8 cellular contexts compared by ENCODE assay signal in the genomic region with DNA sequence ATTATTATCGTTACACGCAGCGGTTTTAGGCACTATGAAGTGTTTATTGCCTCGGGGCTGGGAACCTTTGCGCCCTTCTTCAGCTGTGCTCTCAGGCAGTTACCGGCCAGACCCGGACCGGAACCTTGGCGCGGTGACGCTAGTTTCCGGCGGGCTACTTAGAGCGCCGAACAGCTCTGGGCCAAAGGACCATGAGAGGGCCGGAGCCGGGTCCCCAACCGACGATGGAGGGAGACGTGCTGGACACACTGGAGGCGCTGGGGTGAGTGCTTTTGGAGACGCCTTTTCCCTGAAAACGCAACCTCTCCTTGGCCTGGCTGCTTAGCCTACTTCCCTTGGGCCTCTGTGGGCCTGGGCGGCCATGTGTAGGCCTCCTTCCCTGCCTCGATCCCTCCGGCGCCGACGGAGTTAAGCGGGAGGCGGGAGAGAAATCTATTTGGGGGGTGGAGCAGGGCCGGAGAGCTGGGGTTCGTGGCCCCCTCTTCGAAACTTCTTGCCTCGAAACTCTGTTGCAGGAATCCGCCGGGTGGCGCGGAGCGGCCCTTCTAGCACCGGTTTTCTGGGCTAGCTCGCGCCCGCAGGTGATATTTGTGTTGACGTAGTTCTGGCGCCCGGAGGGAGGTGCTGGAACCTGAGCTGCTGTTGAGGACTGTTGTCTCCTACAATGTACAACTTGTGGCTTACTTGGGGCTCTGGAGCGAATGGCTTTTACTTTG. TPM values are rescaled to one million over a fixed set of nuclear protein-coding genes. Genes with fewer than 3 reads are reported as not detected.
DNase-seq lines count a peak whose midpoint lies in the region; ATAC-seq and TF ChIP-seq lines count a peak whose summit lies in the region.

A gene (plus strand): TSS at position 157 of the 716 bp plus-strand sequence. CDS start 35 bp downstream, at position 192.

- POLR2A ChIA-PET in Panc1 (lab: Charles Lee): interaction anchor here (0.5 to 0.6 kb wide), 2 partner anchors 13 to 34 kb away, joined by 3 read pairs; no protein-coding TSS in a partner anchor

- CTCF ChIA-PET in Panc1 (lab: Charles Lee): interaction anchor here (0.6 to 0.9 kb wide), 3 partner anchors 14 to 902 kb away, joined by 4 to 8 read pairs (median 4); no protein-coding TSS in a partner anchor

- H3K4me3 ChIP-seq in Panc1 (ENCODE audit: low read depth in 2 of 2, low read length in 2 of 2): peak within 1 kb of the TSS; percentile 93 to 99
- peak within 1 kb of the TSS; percentile 63 to 99 (median 84) for H3K4me3 ChIP-seq in esophagus squamous epithelium

- in situ Hi-C loops in Panc1 (cut with HindIII; ENCODE audit: low pct_unique_long_range_greater_than_20kb, low sequenced_read_pairs): loop anchor here (25.0 kb wide), 1 partner anchor 233 kb away; no protein-coding TSS in a partner anchor

- H3K36me3 Mint-ChIP-seq in activated T-cell treated with anti-CD3 and anti-CD28 coated beads, Interleukin-2, amount 50 U/mL, for 72 hours (ENCODE audit: insufficient read depth in 2 of 2): peaks cover 2 to 3% of the 10 kb centered on the region in 2 donors

- peak in 2 of 4 donors; percentile 22 to 34 for TF ChIP-seq POLR2A in esophagus squamous epithelium (IDR thresholded peaks at IDR 0.05)

- H3K9me3 ChIP-seq in Panc1 (ENCODE audit: control insufficient read depth, insufficient read depth, low read depth, low read length) (no peaks in the 10 kb centered on the region), esophagus squamous epithelium (no peaks in the 10 kb centered on the region)

- TF ChIP-seq RAD21 in Ishikawa (IDR thresholded peaks at IDR 0.05; ENCODE audit: low read depth): no peak

- peak within 1 kb of the TSS; percentile 98 for H3K27ac Mint-ChIP-seq in activated T-cell treated with anti-CD3 and anti-CD28 coated beads, Interleukin-2, amount 50 U/mL, for 72 hours

- no TSS peak for BruUV-seq in Panc1 (replicated peaks; lab: Mats Ljungman, UMichigan)

- H3K27me3 Mint-ChIP-seq in activated T-cell treated with anti-CD3 and anti-CD28 coated beads, Interleukin-2, amount 50 U/mL, for 72 hours (ENCODE audit: low read depth): no peaks in the 10 kb centered on the region

- ATAC-seq in GM21576 (IDR thresholded peaks at IDR 0.05; ENCODE audit: unreplicated experiment): peak; percentile 90
- ATAC-seq in Panc1: peak; percentile 99
- peak; percentile 97 to 99 for ATAC-seq in activated T-cell treated with anti-CD3 and anti-CD28 coated beads, Interleukin-2, amount 50 U/mL, for 72 hours (replicated peaks in 1 of 2)

- intact Hi-C loops in Panc1 (cut with micrococcal nuclease; ENCODE audit: unreplicated experiment): no loop called here
- intact Hi-C loops in esophagus squamous epithelium (cut with DNase I): no loop called here

- H3K27ac ChIP-seq in Panc1 (ENCODE audit: low read length) (peak within 1 kb of the TSS; percentile 96), esophagus squamous epithelium (peak within 1 kb of the TSS; percentile 82 to 95 (median 94))

- H3K27me3 ChIP-seq in Panc1 (ENCODE audit: control insufficient read depth, insufficient read depth, low read length) (peaks cover 6% of the 10 kb centered on the region; the same call in 1 of the 2 replicates), esophagus squamous epithelium (no peaks in the 10 kb centered on the region)

- H3K9me3 Mint-ChIP-seq in activated T-cell treated with anti-CD3 and anti-CD28 coated beads, Interleukin-2, amount 50 U/mL, for 72 hours: no peaks in the 10 kb centered on the region

- H3K4me3 Mint-ChIP-seq in activated T-cell treated with anti-CD3 and anti-CD28 coated beads, Interleukin-2, amount 50 U/mL, for 72 hours: peak within 1 kb of the TSS; percentile 94 to 97

- DNase-seq in DMS53 treated with DMSO at 0.1 percent for 48 hours (lab: John Stamatoyannopoulos, UW; ENCODE audit: unreplicated experiment) (peak; percentile 67), Panc1 (ENCODE audit: low read depth, low spot score) (peak; percentile 55), esophagus squamous epithelium (lab: John Stamatoyannopoulos, UW) (peak; percentile 41), myocyte (ENCODE audit: low read depth) (peak; percentile 95)
- peak; percentile 86 to 94 for DNase-seq in activated T-cell treated with anti-CD3 and anti-CD28 coated beads, Interleukin-2, amount 50 U/mL, for 72 hours
- peak; percentile 69 to 75 for DNase-seq in stimulated activated CD8-positive, alpha-beta memory T cell treated with anti-CD3 and anti-CD28 coated beads, Interleukin-7, amount 100 ng/mL, for 48 hours (ENCODE audit: extremely low read depth in 1 of 2, low read depth in 1 of 2)

- 0% methylated on average over 27 of the region's 48 CpGs for WGBS in esophagus squamous epithelium, 2 donors

- H3K4me1 ChIP-seq in Panc1 (ENCODE audit: control insufficient read depth, insufficient read depth, low read length): peaks cover 7% of the 10 kb centered on the region; the same call in 1 of the 2 replicates
- H3K4me1 ChIP-seq in esophagus squamous epithelium: peaks cover 0 to 19% (median 7%) of the 10 kb centered on the region in 3 donors

- H3K36me3 ChIP-seq in Panc1 (ENCODE audit: control insufficient read depth, insufficient read depth, low read length) (peaks cover 5% of the 10 kb centered on the region; the same call in 1 of the 2 replicates), esophagus squamous epithelium (peaks cover 0 to 8% (median 0%) of the 10 kb centered on the region in 3 donors)

- TF ChIP-seq CTCF in Panc1 (IDR thresholded peaks at IDR 0.05): no peak
- peak in 1 of 6 experiments; percentile 10 for TF ChIP-seq CTCF in esophagus squamous epithelium (IDR thresholded peaks at IDR 0.05)

- H3K4me1 Mint-ChIP-seq in activated T-cell treated with anti-CD3 and anti-CD28 coated beads, Interleukin-2, amount 50 U/mL, for 72 hours (ENCODE audit: low read depth): peaks cover 30% of the 10 kb centered on the region

- peak; percentile 37; the same call in 1 of the 2 replicates for TF ChIP-seq EP300 in Ishikawa (IDR thresholded peaks at IDR 0.05; ENCODE audit: borderline replicate concordance)

TF ChIP-seq in Ishikawa, 13 proteins besides CTCF, POLR2A, EP300 and RAD21:
- no peak for TF ChIP-seq CREB1 (IDR thresholded peaks at IDR 0.05; ENCODE audit: low read depth)
- TF ChIP-seq EGR1 (IDR thresholded peaks at IDR 0.05): no peak; the same call in 1 of the 2 replicates
- peak; percentile 75 for TF ChIP-seq YY1 (IDR thresholded peaks at IDR 0.05; ENCODE audit: low read depth)
- TF ChIP-seq CEBPB (IDR thresholded peaks at IDR 0.05): no peak
- TF ChIP-seq TEAD4 (IDR thresholded peaks at IDR 0.05): no peak
- TF ChIP-seq NFIC (IDR thresholded peaks at IDR 0.05): 0 out of 2 replicates have a peak, but pooled peaks have one; percentile 14
- TF ChIP-seq FOXM1 (IDR thresholded peaks at IDR 0.05; ENCODE audit: borderline replicate concordance, low read depth): no peak
- TF ChIP-seq ZBTB7A (IDR thresholded peaks at IDR 0.05; ENCODE audit: low read depth): no peak
- TF ChIP-seq, protein P1, sequence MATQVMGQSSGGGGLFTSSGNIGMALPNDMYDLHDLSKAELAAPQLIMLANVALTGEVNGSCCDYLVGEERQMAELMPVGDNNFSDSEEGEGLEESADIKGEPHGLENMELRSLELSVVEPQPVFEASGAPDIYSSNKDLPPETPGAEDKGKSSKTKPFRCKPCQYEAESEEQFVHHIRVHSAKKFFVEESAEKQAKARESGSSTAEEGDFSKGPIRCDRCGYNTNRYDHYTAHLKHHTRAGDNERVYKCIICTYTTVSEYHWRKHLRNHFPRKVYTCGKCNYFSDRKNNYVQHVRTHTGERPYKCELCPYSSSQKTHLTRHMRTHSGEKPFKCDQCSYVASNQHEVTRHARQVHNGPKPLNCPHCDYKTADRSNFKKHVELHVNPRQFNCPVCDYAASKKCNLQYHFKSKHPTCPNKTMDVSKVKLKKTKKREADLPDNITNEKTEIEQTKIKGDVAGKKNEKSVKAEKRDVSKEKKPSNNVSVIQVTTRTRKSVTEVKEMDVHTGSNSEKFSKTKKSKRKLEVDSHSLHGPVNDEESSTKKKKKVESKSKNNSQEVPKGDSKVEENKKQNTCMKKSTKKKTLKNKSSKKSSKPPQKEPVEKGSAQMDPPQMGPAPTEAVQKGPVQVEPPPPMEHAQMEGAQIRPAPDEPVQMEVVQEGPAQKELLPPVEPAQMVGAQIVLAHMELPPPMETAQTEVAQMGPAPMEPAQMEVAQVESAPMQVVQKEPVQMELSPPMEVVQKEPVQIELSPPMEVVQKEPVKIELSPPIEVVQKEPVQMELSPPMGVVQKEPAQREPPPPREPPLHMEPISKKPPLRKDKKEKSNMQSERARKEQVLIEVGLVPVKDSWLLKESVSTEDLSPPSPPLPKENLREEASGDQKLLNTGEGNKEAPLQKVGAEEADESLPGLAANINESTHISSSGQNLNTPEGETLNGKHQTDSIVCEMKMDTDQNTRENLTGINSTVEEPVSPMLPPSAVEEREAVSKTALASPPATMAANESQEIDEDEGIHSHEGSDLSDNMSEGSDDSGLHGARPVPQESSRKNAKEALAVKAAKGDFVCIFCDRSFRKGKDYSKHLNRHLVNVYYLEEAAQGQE (IDR thresholded peaks at IDR 0.05; ENCODE audit: low read depth): no peak
- TF ChIP-seq, protein P2, sequence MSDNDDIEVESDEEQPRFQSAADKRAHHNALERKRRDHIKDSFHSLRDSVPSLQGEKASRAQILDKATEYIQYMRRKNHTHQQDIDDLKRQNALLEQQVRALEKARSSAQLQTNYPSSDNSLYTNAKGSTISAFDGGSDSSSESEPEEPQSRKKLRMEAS (IDR thresholded peaks at IDR 0.05): peak; percentile 84
- TF ChIP-seq, protein P3, sequence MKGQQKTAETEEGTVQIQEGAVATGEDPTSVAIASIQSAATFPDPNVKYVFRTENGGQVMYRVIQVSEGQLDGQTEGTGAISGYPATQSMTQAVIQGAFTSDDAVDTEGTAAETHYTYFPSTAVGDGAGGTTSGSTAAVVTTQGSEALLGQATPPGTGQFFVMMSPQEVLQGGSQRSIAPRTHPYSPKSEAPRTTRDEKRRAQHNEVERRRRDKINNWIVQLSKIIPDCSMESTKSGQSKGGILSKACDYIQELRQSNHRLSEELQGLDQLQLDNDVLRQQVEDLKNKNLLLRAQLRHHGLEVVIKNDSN (IDR thresholded peaks at IDR 0.05): peak; percentile 55; the same call in 1 of the 2 replicates
- peak; percentile 97 for TF ChIP-seq TAF1 (IDR thresholded peaks at IDR 0.05; ENCODE audit: low read depth)
- peak; percentile 77 for TF ChIP-seq TCF12 (IDR thresholded peaks at IDR 0.05; ENCODE audit: low read depth)

RNA-seq across cellular contexts. Expression of the gene that starts here (rescaled TPM):
- total RNA-seq in Panc1 (2021; ENCODE audit: unreplicated experiment): 32.5 TPM
- polyA plus RNA-seq in Panc1 (2012; ENCODE audit: insufficient read length): 12.8 TPM
- 10 to 100 TPM; 30.3 to 32.4 TPM for total RNA-seq in activated T-cell treated with anti-CD3 and anti-CD28 coated beads, Interleukin-2, amount 50 U/mL, for 72 hours
- 10 to 100 TPM in 1 of 4 donors, 1 to 10 TPM in 3; 5.6 to 10.9 (median 7.1) TPM for total RNA-seq in esophagus squamous epithelium
- 4.7 and 6.6 TPM in 2 replicates for total RNA-seq in myocyte
- 7.8 TPM for polyA plus RNA-seq in myocyte (2012)

Comparison
In these comparisons a context has a peak if more than half of its experiments do, and no peak if none do; other contexts are left out.
1. Peak in every context shown above with its lines: DNase-seq, ATAC-seq, H3K4me3 ChIP-seq and H3K27ac ChIP-seq.
2. DNase-seq: peak in every context shown above with its lines; median percentile 95 in myocyte; 90 in activated T-cell treated with anti-CD3 and anti-CD28 coated beads, Interleukin-2, amount 50 U/mL, for 72 hours; 72 in stimulated activated CD8-positive, alpha-beta memory T cell treated with anti-CD3 and anti-CD28 coated beads, Interleukin-7, amount 100 ng/mL, for 48 hours; 67 in DMS53 treated with DMSO at 0.1 percent for 48 hours; 55 in Panc1; 41 in esophagus squamous epithelium.